Comparison of ENCODE assay signal across 16 cellular contexts in genomic region chr13:32647926-32648325, GRCh38.
DNase-seq lines count a peak whose midpoint lies in the region; ATAC-seq and TF ChIP-seq lines count a peak whose summit lies in the region.
"Had no signal": no experiment of that assay in that cellular context is flagged by ENCODE, and none has a peak within 500 bp of the region (broad histone marks: within the 10 kb centered on the region; RNA-seq: fewer than 3 reads in every experiment).

No MANE protein-coding gene starts in this region.

- H3K27ac ChIP-seq in IMR-90 (ENCODE audit: insufficient read depth, low read length) (no peak overlapping the region), endodermal cell (ENCODE audit: low read depth, low read length) (no peak overlapping the region), uterus (no peak overlapping the region), gastrocnemius medialis (no peak overlapping the region)
- H3K27ac ChIP-seq: colonic mucosa had no signal

- peaks cover 63% of the 10 kb centered on the region for H3K4me1 Mint-ChIP-seq in activated CD4-positive, alpha-beta memory T cell treated with anti-CD3 and anti-CD28 coated beads for 36 hours (ENCODE audit: low read depth)
- peaks cover 52% of the 10 kb centered on the region for H3K4me1 Mint-ChIP-seq in activated CD4-positive, alpha-beta memory T cell treated with anti-CD3 and anti-CD28 coated beads, Interleukin-2, amount 10 ng/mL, durations not matched to agents 7 days and 5 days
- peaks cover 15% of the 10 kb centered on the region for H3K4me1 Mint-ChIP-seq in endodermal cell
- peaks cover 63% of the 10 kb centered on the region for H3K4me1 Mint-ChIP-seq in stimulated activated memory B cell treated with anti-CD40 and anti-IgM and Interleukin-4, amounts not matched to agents 10 μg/mL and 1 μg/mL and 100 μg/mL, for 72 hours

- H3K27me3 Mint-ChIP-seq in activated CD4-positive, alpha-beta memory T cell treated with anti-CD3 and anti-CD28 coated beads for 36 hours, result no peaks in the 10 kb centered on the region
- H3K27me3 Mint-ChIP-seq in activated CD4-positive, alpha-beta memory T cell treated with anti-CD3 and anti-CD28 coated beads, Interleukin-2, amount 10 ng/mL, durations not matched to agents 7 days and 5 days, result no peaks in the 10 kb centered on the region
- no peaks in the 10 kb centered on the region for H3K27me3 Mint-ChIP-seq in endodermal cell (ENCODE audit: insufficient read depth)
- no peaks in the 10 kb centered on the region for H3K27me3 Mint-ChIP-seq in stimulated activated memory B cell treated with anti-CD40 and anti-IgM and Interleukin-4, amounts not matched to agents 10 μg/mL and 1 μg/mL and 100 μg/mL, for 72 hours
- H3K27me3 Mint-ChIP-seq: activated naive CD4-positive, alpha-beta T cell treated with anti-CD3 and anti-CD28 coated beads, Interleukin-2, amount 10 ng/mL, durations not matched to agents 7 days and 5 days had no signal

- no peak for TF ChIP-seq POLR2A in IMR-90 (IDR thresholded peaks at IDR 0.05; ENCODE audit: low read depth, low read length)
- TF ChIP-seq POLR2A in uterus (IDR thresholded peaks at IDR 0.05), result no peak
- no peak for TF ChIP-seq POLR2A in gastrocnemius medialis (IDR thresholded peaks at IDR 0.05)

- no peak overlapping the region for H2AK9ac ChIP-seq in IMR-90 (replicated peaks; ENCODE audit: low read depth, low read length, poor library complexity)

- no peak overlapping the region for H3K4me2 ChIP-seq in IMR-90 (ENCODE audit: low read depth, low read length)

- H3K18ac ChIP-seq in IMR-90 (ENCODE audit: low read depth, low read length), result no peak overlapping the region

- H3K9me3 Mint-ChIP-seq in activated CD4-positive, alpha-beta memory T cell treated with anti-CD3 and anti-CD28 coated beads for 36 hours, result no peaks in the 10 kb centered on the region
- no peaks in the 10 kb centered on the region for H3K9me3 Mint-ChIP-seq in activated CD4-positive, alpha-beta memory T cell treated with anti-CD3 and anti-CD28 coated beads, Interleukin-2, amount 10 ng/mL, durations not matched to agents 7 days and 5 days
- no peaks in the 10 kb centered on the region for H3K9me3 Mint-ChIP-seq in endodermal cell
- no peaks in the 10 kb centered on the region for H3K9me3 Mint-ChIP-seq in stimulated activated memory B cell treated with anti-CD40 and anti-IgM and Interleukin-4, amounts not matched to agents 10 μg/mL and 1 μg/mL and 100 μg/mL, for 72 hours
- H3K9me3 Mint-ChIP-seq: activated naive CD4-positive, alpha-beta T cell treated with anti-CD3 and anti-CD28 coated beads, Interleukin-2, amount 10 ng/mL, durations not matched to agents 7 days and 5 days; HFFc6; T-helper 1 cell treated with Interleukin-12 subunit alpha and Interleukin-12 subunit beta and Interleukin-4 antibody, amounts not matched to agents 30 μg/mL and 1 μg/mL, for 36 hours had no signal

- BruUV-seq in IMR-90 (replicated peaks; lab: Mats Ljungman, UMichigan), result no TSS peak

- TF ChIP-seq CTCF in IMR-90 (conservative IDR thresholded peaks at IDR 0.05; ENCODE audit: low read depth, low read length) (no peak), endodermal cell (conservative IDR thresholded peaks at IDR 0.05) (peak; percentile 45), uterus (IDR thresholded peaks at IDR 0.05) (no peak), gastrocnemius medialis (IDR thresholded peaks at IDR 0.05 in 4 of 5, conservative IDR thresholded peaks at IDR 0.05 in 1 of 5) (no peak)

- H3K9me1 ChIP-seq in IMR-90 (ENCODE audit: insufficient read depth, low read length), result peaks cover 3% of the 10 kb centered on the region; the same call in 1 of the 2 replicates

- 0 out of 2 replicates have a peak overlapping the region, but pooled peaks have one; percentile 46 for H3K23ac ChIP-seq in IMR-90 (ENCODE audit: low read depth, low read length)

- H3K4me1 ChIP-seq in IMR-90 (ENCODE audit: control insufficient read depth, insufficient read depth, low read length) (0 out of 2 replicates have a peak, but pooled peaks cover 2% of the 10 kb centered on the region), endodermal cell (ENCODE audit: control insufficient read depth, insufficient read depth, low read length) (peaks cover 5% of the 10 kb centered on the region), uterus (peaks cover 0 to 19% of the 10 kb centered on the region in 2 donors), gastrocnemius medialis (peaks cover 9 to 20% of the 10 kb centered on the region in 2 donors)
- H3K4me1 ChIP-seq: colonic mucosa had no signal

- H3K4me3 ChIP-seq in IMR-90 (ENCODE audit: insufficient read depth, low read depth, low read length) (no peak overlapping the region), endodermal cell (ENCODE audit: low read length) (no peak overlapping the region), uterus (no peak overlapping the region), gastrocnemius medialis (no peak overlapping the region)
- H3K4me3 ChIP-seq: colonic mucosa had no signal

- H3K56ac ChIP-seq in IMR-90 (ENCODE audit: extremely low read depth, insufficient read depth, low read length), result no peak overlapping the region

- H3K36me3 ChIP-seq in IMR-90 (ENCODE audit: control insufficient read depth, insufficient read depth, low read length) (peaks cover under 1% of the 10 kb centered on the region; the same call in 1 of the 2 replicates), endodermal cell (ENCODE audit: control insufficient read depth, insufficient read depth, low read length) (peaks cover 13% of the 10 kb centered on the region), uterus (no peaks in the 10 kb centered on the region), gastrocnemius medialis (no peaks in the 10 kb centered on the region)
- H3K36me3 ChIP-seq: colonic mucosa had no signal

- H3K9ac ChIP-seq in IMR-90 (ENCODE audit: low read depth, low read length) (no peak overlapping the region), endodermal cell (ENCODE audit: extremely low read depth, low read length, poor library complexity, severe bottlenecking) (no peak overlapping the region)

- H3K9me3 ChIP-seq in IMR-90 (ENCODE audit: control insufficient read depth, insufficient read depth, low read length) (no peaks in the 10 kb centered on the region), endodermal cell (ENCODE audit: control insufficient read depth, low read length) (no peaks in the 10 kb centered on the region), uterus (no peaks in the 10 kb centered on the region), gastrocnemius medialis (no peaks in the 10 kb centered on the region)
- H3K9me3 ChIP-seq: colonic mucosa had no signal

- no peak for ATAC-seq in IMR-90 (ENCODE audit: low read depth)
- peak; percentile 44 for ATAC-seq in stimulated activated memory B cell treated with anti-CD40 and anti-IgM and Interleukin-4, amounts not matched to agents 10 μg/mL and 1 μg/mL and 100 μg/mL, for 72 hours
- ATAC-seq in GM18909 (IDR thresholded peaks at IDR 0.05; ENCODE audit: poor library complexity, unreplicated experiment), result no peak
- ATAC-seq in gastrocnemius medialis, result no peak
- ATAC-seq: Right ventricle myocardium inferior; stimulated activated naive CD8-positive, alpha-beta T cell treated with anti-CD3 and anti-CD28 coated beads, Interleukin-15, Interleukin-2, amounts not matched to agents 100 U/mL and 50 U/mL, for 24 hours had no signal

- peaks cover 12% of the 10 kb centered on the region for H4K20me1 ChIP-seq in IMR-90 (ENCODE audit: insufficient read depth, low read length)

- in situ Hi-C loops in IMR-90 (cut with MboI; ENCODE audit: low sequenced_read_pairs), result loop anchor here (5.0 kb wide), 1 partner anchor 56 kb away; no protein-coding TSS in a partner anchor
- in situ Hi-C loops in gastrocnemius medialis (cut with MboI; ENCODE audit: low sequenced_read_pairs in 4 of 4), result no loop called here

- CTCF ChIA-PET in activated CD4-positive, alpha-beta memory T cell treated with anti-CD3 and anti-CD28 coated beads for 36 hours (lab: Charles Lee), result interaction anchor here (0.6 to 3.0 kb wide), 4 partner anchors 62 to 895 kb away, joined by 3 to 18 read pairs (median 4); partner anchors contain the start of gene PDS5B
- CTCF ChIA-PET in activated CD4-positive, alpha-beta memory T cell treated with anti-CD3 and anti-CD28 coated beads, Interleukin-2, amount 10 ng/mL, durations not matched to agents 7 days and 5 days (lab: Charles Lee), result interaction anchor here (0.6 to 4.4 kb wide), 6 partner anchors 12 to 62 kb away, joined by 3 to 29 read pairs (median 6); partner anchors contain the start of gene PDS5B
- CTCF ChIA-PET in IMR-90 (lab: Yijun Ruan, JAX), result interaction anchor here (1.3 kb wide), 1 partner anchor 8 kb away, joined by 5 read pairs; no protein-coding TSS in a partner anchor

- WGBS in IMR-90 (ENCODE audit: extremely low coverage in 2 of 2, insufficient read length in 1 of 2), 2 experiments, result no CpG with 5 or more reads among the region's 1 CpG
- WGBS in endodermal cell (ENCODE audit: insufficient coverage in 1 of 2, insufficient read length in 1 of 2), 2 experiments, result 50% methylated on average over 1 of the region's 1 CpG; no CpG with 5 or more reads in 1 of the 2 experiments

- no peak overlapping the region for H3K27ac Mint-ChIP-seq in activated CD4-positive, alpha-beta memory T cell treated with anti-CD3 and anti-CD28 coated beads for 36 hours
- H3K27ac Mint-ChIP-seq in activated CD4-positive, alpha-beta memory T cell treated with anti-CD3 and anti-CD28 coated beads, Interleukin-2, amount 10 ng/mL, durations not matched to agents 7 days and 5 days, result no peak overlapping the region
- H3K27ac Mint-ChIP-seq in endodermal cell, result no peak overlapping the region
- peak overlapping the region; percentile 14 for H3K27ac Mint-ChIP-seq in stimulated activated memory B cell treated with anti-CD40 and anti-IgM and Interleukin-4, amounts not matched to agents 10 μg/mL and 1 μg/mL and 100 μg/mL, for 72 hours
- H3K27ac Mint-ChIP-seq: activated naive CD4-positive, alpha-beta T cell treated with anti-CD3 and anti-CD28 coated beads, Interleukin-2, amount 10 ng/mL, durations not matched to agents 7 days and 5 days; HFFc6; T-helper 1 cell treated with Interleukin-12 subunit alpha and Interleukin-12 subunit beta and Interleukin-4 antibody, amounts not matched to agents 30 μg/mL and 1 μg/mL, for 36 hours had no signal

- no peak overlapping the region for H2AFZ ChIP-seq in IMR-90 (replicated peaks; ENCODE audit: low read length, poor library complexity)

- POLR2A ChIA-PET in activated CD4-positive, alpha-beta memory T cell treated with anti-CD3 and anti-CD28 coated beads for 36 hours (lab: Charles Lee), result interaction anchor here (1.3 kb wide), 1 partner anchor 62 kb away, joined by 3 read pairs; the partner anchor contains the start of gene PDS5B
- POLR2A ChIA-PET in activated CD4-positive, alpha-beta memory T cell treated with anti-CD3 and anti-CD28 coated beads, Interleukin-2, amount 10 ng/mL, durations not matched to agents 7 days and 5 days (lab: Charles Lee), result no interaction called here
- POLR2A ChIA-PET in IMR-90 (lab: Charles Lee; ENCODE audit: unreplicated experiment), result no interaction called here

- H2AK5ac ChIP-seq in IMR-90 (ENCODE audit: low read depth, low read length), result no peak overlapping the region

- H2BK120ac ChIP-seq in IMR-90 (ENCODE audit: low read depth, low read length), result no peak overlapping the region

- H3K36me3 Mint-ChIP-seq in activated CD4-positive, alpha-beta memory T cell treated with anti-CD3 and anti-CD28 coated beads for 36 hours, result peaks cover 4% of the 10 kb centered on the region
- peaks cover 4% of the 10 kb centered on the region for H3K36me3 Mint-ChIP-seq in activated CD4-positive, alpha-beta memory T cell treated with anti-CD3 and anti-CD28 coated beads, Interleukin-2, amount 10 ng/mL, durations not matched to agents 7 days and 5 days (ENCODE audit: low read depth)
- peaks cover 5% of the 10 kb centered on the region for H3K36me3 Mint-ChIP-seq in endodermal cell (ENCODE audit: low read depth)
- peaks cover 5% of the 10 kb centered on the region for H3K36me3 Mint-ChIP-seq in stimulated activated memory B cell treated with anti-CD40 and anti-IgM and Interleukin-4, amounts not matched to agents 10 μg/mL and 1 μg/mL and 100 μg/mL, for 72 hours

- dilution Hi-C loops in IMR-90 (cut with HindIII; ENCODE audit: low sequenced_read_pairs, unreplicated experiment), result no loop called here

- no peak overlapping the region for H2BK5ac ChIP-seq in IMR-90 (ENCODE audit: low read depth, low read length, poor library complexity, severe bottlenecking)

- H3K14ac ChIP-seq in IMR-90 (replicated peaks; ENCODE audit: low read depth, low read length), result no peak overlapping the region

- H4K8ac ChIP-seq in IMR-90 (ENCODE audit: low read depth in 2 of 2, low read length in 2 of 2), result no peak overlapping the region

- no peak overlapping the region for H4K5ac ChIP-seq in IMR-90 (ENCODE audit: low read depth, low read length)

- H3K27me3 ChIP-seq in IMR-90 (ENCODE audit: control insufficient read depth, insufficient read depth, low read length) (no peaks in the 10 kb centered on the region), endodermal cell (ENCODE audit: control insufficient read depth, insufficient read depth, low read length, poor library complexity, severe bottlenecking) (no peaks in the 10 kb centered on the region), uterus (no peaks in the 10 kb centered on the region), gastrocnemius medialis (no peaks in the 10 kb centered on the region)
- H3K27me3 ChIP-seq: colonic mucosa had no signal

- no peak overlapping the region for H4K91ac ChIP-seq in IMR-90 (ENCODE audit: insufficient read depth, low read depth, low read length)

- no peak for TF ChIP-seq RAD21 in IMR-90 (IDR thresholded peaks at IDR 0.05; ENCODE audit: low read length)

- no peak overlapping the region for H3K4ac ChIP-seq in IMR-90 (ENCODE audit: low read depth, low read length)

- intact Hi-C loops in activated CD4-positive, alpha-beta memory T cell treated with anti-CD3 and anti-CD28 coated beads for 36 hours (cut with micrococcal nuclease), result loop anchor here (5.0 to 10.0 kb wide), 3 partner anchors 333 to 967 kb away; partner anchors contain the start of genes BRCA2, KL and ZAR1L
- intact Hi-C loops in IMR-90 (cut with micrococcal nuclease), result loop anchor here (5.0 to 10.0 kb wide), 2 partner anchors 459 to 897 kb away; no protein-coding TSS in a partner anchor
- intact Hi-C loops in uterus (cut with DNase I; ENCODE audit: low total_unique reads), result no loop called here
- intact Hi-C loops in gastrocnemius medialis (cut with DNase I; ENCODE audit: low total_unique reads), result loop anchor here (5.0 kb wide), 1 partner anchor 894 kb away; no protein-coding TSS in a partner anchor

- no peak overlapping the region for H2BK15ac ChIP-seq in IMR-90 (ENCODE audit: low read depth, low read length)

- no peak overlapping the region for H3K4me3 Mint-ChIP-seq in activated CD4-positive, alpha-beta memory T cell treated with anti-CD3 and anti-CD28 coated beads for 36 hours
- no peak overlapping the region for H3K4me3 Mint-ChIP-seq in activated CD4-positive, alpha-beta memory T cell treated with anti-CD3 and anti-CD28 coated beads, Interleukin-2, amount 10 ng/mL, durations not matched to agents 7 days and 5 days
- no peak overlapping the region for H3K4me3 Mint-ChIP-seq in endodermal cell
- no peak overlapping the region for H3K4me3 Mint-ChIP-seq in stimulated activated memory B cell treated with anti-CD40 and anti-IgM and Interleukin-4, amounts not matched to agents 10 μg/mL and 1 μg/mL and 100 μg/mL, for 72 hours
- H3K4me3 Mint-ChIP-seq: activated naive CD4-positive, alpha-beta T cell treated with anti-CD3 and anti-CD28 coated beads, Interleukin-2, amount 10 ng/mL, durations not matched to agents 7 days and 5 days; HFFc6; T-helper 1 cell treated with Interleukin-12 subunit alpha and Interleukin-12 subunit beta and Interleukin-4 antibody, amounts not matched to agents 30 μg/mL and 1 μg/mL, for 36 hours had no signal

- no peak overlapping the region for H2BK20ac ChIP-seq in IMR-90 (ENCODE audit: low read depth, low read length)

- peaks cover 20 to 48% of the 10 kb centered on the region in 2 experiments for H3K79me1 ChIP-seq in IMR-90 (ENCODE audit: low read depth in 1 of 2, low read length in 2 of 2)

- DNase-seq in activated CD4-positive, alpha-beta memory T cell treated with anti-CD3 and anti-CD28 coated beads for 36 hours, result peak; percentile 17
- no peak for DNase-seq in activated CD4-positive, alpha-beta memory T cell treated with anti-CD3 and anti-CD28 coated beads, Interleukin-2, amount 10 ng/mL, durations not matched to agents 7 days and 5 days
- no peak for DNase-seq in IMR-90
- peak; percentile 66 for DNase-seq in endodermal cell
- DNase-seq in uterus, result no peak
- DNase-seq in gastrocnemius medialis, result no peak
- DNase-seq: activated CD8-positive, alpha-beta memory T cell treated with anti-CD3 and anti-CD28 coated beads, Interleukin-2, amount 50 U/mL, for 48 hours; activated naive CD4-positive, alpha-beta T cell treated with anti-CD3 and anti-CD28 coated beads, Interleukin-2, amount 10 ng/mL, durations not matched to agents 7 days and 5 days; colonic mucosa; HFFc6; NCI-H2029 treated with DMSO at 0.1 percent for 48 hours; stimulated activated naive CD8-positive, alpha-beta T cell treated with anti-CD3 and anti-CD28 coated beads, Interleukin-15, Interleukin-2, amounts not matched to agents 100 U/mL and 50 U/mL, for 24 hours had no signal

Comparison
In these comparisons a context has a peak if more than half of its experiments do, and no peak if none do; other contexts are left out.
1. DNase-seq: peak in activated CD4-positive, alpha-beta memory T cell treated with anti-CD3 and anti-CD28 coated beads for 36 hours (single experiment) and endodermal cell (single experiment); none in activated CD4-positive, alpha-beta memory T cell treated with anti-CD3 and anti-CD28 coated beads, Interleukin-2, amount 10 ng/mL, durations not matched to agents 7 days and 5 days (single experiment), IMR-90 (single experiment), uterus (0 of 2) and gastrocnemius medialis (0 of 2).